In the genomic region with DNA sequence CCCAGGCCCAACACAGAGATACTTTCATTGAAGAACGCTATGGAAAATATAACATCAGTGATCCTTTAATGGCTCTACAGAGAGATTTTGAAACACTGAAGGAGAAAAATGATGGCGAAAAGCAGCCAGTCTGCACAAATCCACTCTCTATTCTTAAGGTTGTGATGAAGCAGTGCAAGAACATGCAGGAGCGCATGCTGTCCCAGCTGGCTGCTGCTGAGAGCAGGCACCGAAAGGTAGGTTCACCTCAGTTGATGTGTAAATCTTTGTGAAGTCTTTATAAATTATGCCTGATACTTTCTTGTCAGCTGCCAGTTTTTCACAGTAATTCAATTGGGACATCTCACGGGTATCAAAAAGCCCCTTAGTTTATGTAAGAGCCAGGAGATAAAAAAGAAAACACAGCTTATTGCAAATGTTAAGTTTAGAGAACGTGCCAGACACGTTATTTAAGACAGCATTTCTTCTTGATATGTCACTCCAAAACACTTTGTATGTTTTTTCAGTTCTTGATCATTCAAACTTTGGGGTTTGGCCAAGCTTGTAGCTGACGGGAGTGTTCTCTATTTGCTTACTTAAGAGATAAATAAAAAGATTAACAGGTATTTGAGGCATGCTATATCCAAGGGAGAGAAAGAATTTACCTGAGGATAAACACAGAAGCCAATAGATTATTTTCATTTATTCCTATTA, we compare ENCODE assay signal across 29 cellular contexts. TPM values are rescaled to one million over a fixed set of nuclear protein-coding genes. Genes with fewer than 3 reads are reported as not detected.
"Had no signal": no experiment of that assay in that cellular context is flagged by ENCODE, and none has a peak within 500 bp of the region (broad histone marks: within the 10 kb centered on the region; RNA-seq: fewer than 3 reads in every experiment).

No MANE protein-coding gene starts in this region.

- H3K27ac ChIP-seq: ascending aorta, breast epithelium had no signal

- H3K27ac Mint-ChIP-seq: activated CD4-positive, alpha-beta T cell treated with anti-CD3 and anti-CD28 coated beads for 36 hours; activated CD4-positive, alpha-beta T cell treated with anti-CD3 and anti-CD28 coated beads, Interleukin-2, amount 10 ng/mL, durations not matched to agents 7 days and 5 days; activated CD8-positive, alpha-beta T cell treated with anti-CD3 and anti-CD28 coated beads, Interleukin-2, amount 10 ng/mL, durations not matched to agents 7 days and 5 days; activated naive CD4-positive, alpha-beta T cell treated with anti-CD3 and anti-CD28 coated beads, Interleukin-2, amount 50 U/mL, for 24 hours; activated naive CD8-positive, alpha-beta T cell treated with anti-CD3 and anti-CD28 coated beads, Interleukin-2, amount 10 ng/mL, durations not matched to agents 7 days and 5 days; activated T-cell treated with anti-CD3 and anti-CD28 coated beads, Interleukin-2, amount 50 U/mL, for 24 hours; activated T-helper 2 cell treated with anti-CD3 and anti-CD28 coated beads, Interferon-gamma antibody, Interleukin-2, Interleukin-4, amounts not matched to agents 10 μg/mL and 5 μg/mL and 100 μg/mL, durations not matched to agents 14 hours and 24 hours and 36 hours had no signal

- H3K4me3 ChIP-seq: ascending aorta, breast epithelium had no signal

- H3K36me3 ChIP-seq: breast epithelium had no signal

- H3K9me3 Mint-ChIP-seq: activated CD4-positive, alpha-beta T cell treated with anti-CD3 and anti-CD28 coated beads, Interleukin-2, amount 10 ng/mL, durations not matched to agents 7 days and 5 days; activated naive CD4-positive, alpha-beta T cell treated with anti-CD3 and anti-CD28 coated beads, Interleukin-2, amount 50 U/mL, for 24 hours; activated naive CD8-positive, alpha-beta T cell treated with anti-CD3 and anti-CD28 coated beads, Interleukin-2, amount 10 ng/mL, durations not matched to agents 7 days and 5 days; activated T-cell treated with anti-CD3 and anti-CD28 coated beads, Interleukin-2, amount 50 U/mL, for 24 hours; activated T-helper 2 cell treated with anti-CD3 and anti-CD28 coated beads, Interferon-gamma antibody, Interleukin-2, Interleukin-4, amounts not matched to agents 10 μg/mL and 5 μg/mL and 100 μg/mL, durations not matched to agents 14 hours and 24 hours and 36 hours had no signal

- H3K27me3 Mint-ChIP-seq: activated CD4-positive, alpha-beta T cell treated with anti-CD3 and anti-CD28 coated beads for 36 hours; activated CD4-positive, alpha-beta T cell treated with anti-CD3 and anti-CD28 coated beads, Interleukin-2, amount 10 ng/mL, durations not matched to agents 7 days and 5 days had no signal

- H3K4me3 Mint-ChIP-seq: activated CD4-positive, alpha-beta T cell treated with anti-CD3 and anti-CD28 coated beads for 36 hours; activated CD4-positive, alpha-beta T cell treated with anti-CD3 and anti-CD28 coated beads, Interleukin-2, amount 10 ng/mL, durations not matched to agents 7 days and 5 days; activated CD8-positive, alpha-beta T cell treated with anti-CD3 and anti-CD28 coated beads, Interleukin-2, amount 10 ng/mL, durations not matched to agents 7 days and 5 days; activated naive CD4-positive, alpha-beta T cell treated with anti-CD3 and anti-CD28 coated beads, Interleukin-2, amount 50 U/mL, for 24 hours; activated naive CD8-positive, alpha-beta T cell treated with anti-CD3 and anti-CD28 coated beads, Interleukin-2, amount 10 ng/mL, durations not matched to agents 7 days and 5 days; activated T-cell treated with anti-CD3 and anti-CD28 coated beads, Interleukin-2, amount 50 U/mL, for 24 hours had no signal

- H3K9me3 ChIP-seq: ascending aorta, breast epithelium had no signal

- H3K27me3 ChIP-seq: ascending aorta, breast epithelium had no signal

- H3K4me1 Mint-ChIP-seq: activated CD4-positive, alpha-beta T cell treated with anti-CD3 and anti-CD28 coated beads for 36 hours; activated CD4-positive, alpha-beta T cell treated with anti-CD3 and anti-CD28 coated beads, Interleukin-2, amount 10 ng/mL, durations not matched to agents 7 days and 5 days; activated naive CD4-positive, alpha-beta T cell treated with anti-CD3 and anti-CD28 coated beads, Interleukin-2, amount 50 U/mL, for 24 hours; activated naive CD8-positive, alpha-beta T cell treated with anti-CD3 and anti-CD28 coated beads, Interleukin-2, amount 10 ng/mL, durations not matched to agents 7 days and 5 days had no signal

- DNase-seq: activated CD4-positive, alpha-beta T cell treated with anti-CD3 and anti-CD28 coated beads for 36 hours; activated CD4-positive, alpha-beta T cell treated with anti-CD3 and anti-CD28 coated beads, Interleukin-2, amount 10 ng/mL, durations not matched to agents 7 days and 5 days; activated CD4-positive, alpha-beta T cell treated with anti-CD3 and anti-CD28 coated beads, Interleukin-2, amount 50 U/mL, for 48 hours; activated CD8-positive, alpha-beta T cell treated with anti-CD3 and anti-CD28 coated beads, Interleukin-2, amount 10 ng/mL, durations not matched to agents 7 days and 5 days; activated gamma-delta T cell; activated naive CD4-positive, alpha-beta T cell treated with Interleukin-2 at 50 U/mL for 16 hours; activated naive CD8-positive, alpha-beta T cell treated with anti-CD3 and anti-CD28 coated beads, Interleukin-2, amount 10 ng/mL, durations not matched to agents 7 days and 5 days; activated T-cell treated with anti-CD3 and anti-CD28 coated beads, Interleukin-2, amount 50 U/mL, for 24 hours; amygdala; Kasumi-1; KG1; MM.1S; MV-4-11; NCI-H1092; NCI-H1436 treated with DMSO at 0.1 percent for 48 hours; NCI-H1694 treated with DMSO at 0.1 percent for 48 hours; NCI-H2029; NCI-H345; NCI-H524 treated with DMSO at 0.1 percent for 48 hours; Right ventricle myocardium superior; SW 1271; T-helper 1 cell; T1000 had no signal

- ATAC-seq: activated CD4-positive, alpha-beta T cell treated with anti-CD3 and anti-CD28 coated beads for 36 hours; activated CD4-positive, CD25-positive, alpha-beta regulatory T cell treated with anti-CD3 and anti-CD28 coated beads, Interleukin-2, amount 50 U/mL, for 24 hours; activated CD8-positive, alpha-beta T cell treated with anti-CD3 and anti-CD28 coated beads, Interleukin-2, amount 10 ng/mL, durations not matched to agents 7 days and 5 days had no signal

- H3K36me3 Mint-ChIP-seq: activated naive CD4-positive, alpha-beta T cell treated with anti-CD3 and anti-CD28 coated beads, Interleukin-2, amount 50 U/mL, for 24 hours; activated naive CD8-positive, alpha-beta T cell treated with anti-CD3 and anti-CD28 coated beads, Interleukin-2, amount 10 ng/mL, durations not matched to agents 7 days and 5 days had no signal

- H3K4me1 ChIP-seq: breast epithelium had no signal

RNA-seq across cellular contexts. Expression of a gene that starts 59.7 kb away (rescaled TPM):
- total RNA-seq: activated CD4-positive, alpha-beta T cell treated with anti-CD3 and anti-CD28 coated beads, Interleukin-2, amount 10 ng/mL, durations not matched to agents 7 days and 5 days; activated CD8-positive, alpha-beta T cell treated with anti-CD3 and anti-CD28 coated beads, Interleukin-2, amount 10 ng/mL, durations not matched to agents 7 days and 5 days; T-helper 2 cell treated with Interferon-gamma antibody and Interleukin-4, amounts not matched to agents 100 ng/mL and 5 ng/mL, for 36 hours had no signal
